Comparison of ENCODE assay signal across 1 cellular context in genomic region chr9:124256517-124257069, GRCh38.
TF ChIP-seq lines count a peak whose summit lies in the region.

No MANE protein-coding gene starts in this region.

TF ChIP-seq in HepG2, 621 proteins besides CTCF, POLR2A, EP300 and RAD21 (continued from another document):
- TF ChIP-seq ZHX2 (IDR thresholded peaks at IDR 0.05; ENCODE audit: low read depth), result no peak
- no peak for TF ChIP-seq ZHX2 (CRISPR knock-in tag; IDR thresholded peaks at IDR 0.05; ENCODE audit: borderline replicate concordance)
- TF ChIP-seq GMEB2 (CRISPR knock-in tag; IDR thresholded peaks at IDR 0.05; ENCODE audit: low read depth), result no peak
- TF ChIP-seq DPF2 (CRISPR knock-in tag; IDR thresholded peaks at IDR 0.05; ENCODE audit: borderline replicate concordance, low read depth), result no peak
- TF ChIP-seq ATF6 (CRISPR knock-in tag; conservative IDR thresholded peaks at IDR 0.05), result no peak
- TF ChIP-seq ZNF280B (CRISPR knock-in tag; IDR thresholded peaks at IDR 0.05; ENCODE audit: borderline replicate concordance), result 0 out of 2 replicates have a peak, but pooled peaks have one; percentile 1
- TF ChIP-seq PHF21A (CRISPR knock-in tag; IDR thresholded peaks at IDR 0.05), result no peak
- no peak for TF ChIP-seq ZFYVE20 (CRISPR knock-in tag; IDR thresholded peaks at IDR 0.05; ENCODE audit: borderline replicate concordance, low read depth)
- no peak for TF ChIP-seq ZZZ3 (CRISPR knock-in tag; IDR thresholded peaks at IDR 0.05; ENCODE audit: borderline replicate concordance)
- TF ChIP-seq ZNF569 (CRISPR knock-in tag; IDR thresholded peaks at IDR 0.05; ENCODE audit: borderline replicate concordance), result no peak
- TF ChIP-seq NR2C2 (CRISPR knock-in tag; IDR thresholded peaks at IDR 0.05; ENCODE audit: borderline replicate concordance), result no peak
- TF ChIP-seq KLF15 (CRISPR knock-in tag; IDR thresholded peaks at IDR 0.05; ENCODE audit: borderline replicate concordance), result no peak
- no peak for TF ChIP-seq PBX3 (CRISPR knock-in tag; IDR thresholded peaks at IDR 0.05; ENCODE audit: borderline replicate concordance)
- no peak for TF ChIP-seq AKAP8 (CRISPR knock-in tag; IDR thresholded peaks at IDR 0.05)
- TF ChIP-seq POGK (CRISPR knock-in tag; conservative IDR thresholded peaks at IDR 0.05), result no peak
TF ChIP-seq in HepG2: peak in this region for 10.
